Comparison of ENCODE assay signal across 11 cellular contexts in genomic region chr21:42739061-42739931, GRCh38.
A peak's percentile ranks its signal among the peaks of the same experiment; 100 is the strongest.
DNase-seq lines count a peak whose midpoint lies in the region; ATAC-seq, FAIRE-seq and TF ChIP-seq lines count a peak whose summit lies in the region.
"Had no signal": no experiment of that assay in that cellular context is flagged by ENCODE, and none has a peak within 500 bp of the region (broad histone marks: within the 10 kb centered on the region; RNA-seq: fewer than 3 reads in every experiment).

No MANE protein-coding gene starts in this region.

- no peak for ATAC-seq in activated CD8-positive, alpha-beta T cell treated with anti-CD3 and anti-CD28 coated beads for 36 hours
- no peak for ATAC-seq in gastrocnemius medialis

- H3K27ac Mint-ChIP-seq in T-helper 2 cell treated with Interferon-gamma antibody and Interleukin-4, amounts not matched to agents 5 μg/mL and 100 μg/mL, for 36 hours: peak overlapping the region; percentile 65
- peak overlapping the region; percentile 25 for H3K27ac Mint-ChIP-seq in activated CD8-positive, alpha-beta T cell treated with anti-CD3 and anti-CD28 coated beads for 36 hours

- H3K4me3 ChIP-seq in fibroblast of villous mesenchyme (ENCODE audit: low read depth, low read length): no peak overlapping the region
- no peak overlapping the region for H3K4me3 ChIP-seq in gastrocnemius medialis
- no peak overlapping the region for H3K4me3 ChIP-seq in HAP-1
- H3K4me3 ChIP-seq: testis had no signal

- no peak for FAIRE-seq in D721Med (lab: Jason Lieb, UNC)

- no peak for DNase-seq in T-helper 2 cell treated with Interferon-gamma antibody and Interleukin-4, amounts not matched to agents 5 μg/mL and 100 μg/mL, for 36 hours (ENCODE audit: low spot score)
- DNase-seq in T-helper 2 cell: no peak
- no peak for DNase-seq in activated CD8-positive, alpha-beta T cell treated with anti-CD3 and anti-CD28 coated beads for 36 hours
- DNase-seq in fibroblast of villous mesenchyme (ENCODE audit: low read depth): peak; percentile 42
- DNase-seq in gastrocnemius medialis: no peak
- no peak for DNase-seq in D721Med (ENCODE audit: insufficient read length, low spot score)
- no peak for DNase-seq in GM19240 (ENCODE audit: insufficient read length, low spot score)
- DNase-seq in HAP-1 (ENCODE audit: low spot score in 2 of 2): no peak
- DNase-seq: cerebellar nuclear complex, NCI-H226, testis had no signal

- H3K27me3 ChIP-seq in gastrocnemius medialis: peaks cover 0 to 5% (median 0%) of the 10 kb centered on the region in 3 donors
- H3K27me3 ChIP-seq in HAP-1 (ENCODE audit: low read depth): no peaks in the 10 kb centered on the region
- H3K27me3 ChIP-seq: testis had no signal

- no peaks in the 10 kb centered on the region for H3K27me3 Mint-ChIP-seq in T-helper 2 cell treated with Interferon-gamma antibody and Interleukin-4, amounts not matched to agents 5 μg/mL and 100 μg/mL, for 36 hours (ENCODE audit: low read depth)
- H3K27me3 Mint-ChIP-seq in activated CD8-positive, alpha-beta T cell treated with anti-CD3 and anti-CD28 coated beads for 36 hours: no peaks in the 10 kb centered on the region

- TF ChIP-seq CTCF in activated CD8-positive, alpha-beta T cell treated with anti-CD3 and anti-CD28 coated beads for 36 hours (IDR thresholded peaks at IDR 0.05): no peak
- TF ChIP-seq CTCF in fibroblast of villous mesenchyme (IDR thresholded peaks at IDR 0.05; ENCODE audit: insufficient read depth, low read depth, low read length) (no peak), gastrocnemius medialis (IDR thresholded peaks at IDR 0.05 in 4 of 5, conservative IDR thresholded peaks at IDR 0.05 in 1 of 5) (no peak), D721Med (IDR thresholded peaks at IDR 0.05; ENCODE audit: insufficient read depth, missing control alignments) (no peak)

- no peaks in the 10 kb centered on the region for H3K36me3 ChIP-seq in gastrocnemius medialis
- H3K36me3 ChIP-seq in HAP-1 (replicated peaks): no peaks in the 10 kb centered on the region

- intact Hi-C loops in activated CD8-positive, alpha-beta T cell treated with anti-CD3 and anti-CD28 coated beads for 36 hours (cut with micrococcal nuclease): no loop called here
- intact Hi-C loops in gastrocnemius medialis (cut with DNase I; ENCODE audit: low total_unique reads): no loop called here

- no peak for TF ChIP-seq POLR2A in gastrocnemius medialis (IDR thresholded peaks at IDR 0.05)

- in situ Hi-C loops in gastrocnemius medialis (cut with MboI; ENCODE audit: low sequenced_read_pairs in 4 of 4) (no loop called here), HAP-1 (cut with MboI; ENCODE audit: low sequenced_read_pairs) (no loop called here)

- H3K4me3 Mint-ChIP-seq in T-helper 2 cell treated with Interferon-gamma antibody and Interleukin-4, amounts not matched to agents 5 μg/mL and 100 μg/mL, for 36 hours: no peak overlapping the region
- H3K4me3 Mint-ChIP-seq in activated CD8-positive, alpha-beta T cell treated with anti-CD3 and anti-CD28 coated beads for 36 hours: no peak overlapping the region

- CTCF ChIA-PET in activated CD8-positive, alpha-beta T cell treated with anti-CD3 and anti-CD28 coated beads for 36 hours (lab: Charles Lee): interaction anchor here (1.3 kb wide), 1 partner anchor 85 kb away, joined by 6 read pairs; the partner anchor contains the start of gene PDE9A

- H3K27ac ChIP-seq in gastrocnemius medialis: peak overlapping the region; percentile 46 to 75 (median 72)

- POLR2A ChIA-PET in activated CD8-positive, alpha-beta T cell treated with anti-CD3 and anti-CD28 coated beads for 36 hours (lab: Charles Lee): interaction anchor here (1.7 to 1.8 kb wide), 2 partner anchors 8 to 44 kb away, joined by 4 to 5 read pairs; no protein-coding TSS in a partner anchor

- H3K9me3 ChIP-seq in gastrocnemius medialis (no peaks in the 10 kb centered on the region), HAP-1 (no peaks in the 10 kb centered on the region)
- H3K9me3 ChIP-seq: testis had no signal

- H3K9me3 Mint-ChIP-seq in T-helper 2 cell treated with Interferon-gamma antibody and Interleukin-4, amounts not matched to agents 5 μg/mL and 100 μg/mL, for 36 hours: no peaks in the 10 kb centered on the region
- H3K9me3 Mint-ChIP-seq in activated CD8-positive, alpha-beta T cell treated with anti-CD3 and anti-CD28 coated beads for 36 hours: no peaks in the 10 kb centered on the region

- no peaks in the 10 kb centered on the region for H3K4me1 ChIP-seq in gastrocnemius medialis
- H3K4me1 ChIP-seq in HAP-1: peaks cover 4% of the 10 kb centered on the region

- peaks cover 22% of the 10 kb centered on the region for H3K4me1 Mint-ChIP-seq in T-helper 2 cell treated with Interferon-gamma antibody and Interleukin-4, amounts not matched to agents 5 μg/mL and 100 μg/mL, for 36 hours (ENCODE audit: low read depth)
- peaks cover 26% of the 10 kb centered on the region for H3K4me1 Mint-ChIP-seq in activated CD8-positive, alpha-beta T cell treated with anti-CD3 and anti-CD28 coated beads for 36 hours (ENCODE audit: low read depth)

- peaks cover 4% of the 10 kb centered on the region for H3K36me3 Mint-ChIP-seq in T-helper 2 cell treated with Interferon-gamma antibody and Interleukin-4, amounts not matched to agents 5 μg/mL and 100 μg/mL, for 36 hours (ENCODE audit: low read depth)
- peaks cover 2% of the 10 kb centered on the region for H3K36me3 Mint-ChIP-seq in activated CD8-positive, alpha-beta T cell treated with anti-CD3 and anti-CD28 coated beads for 36 hours (ENCODE audit: low read depth)
